In genomic region chr20:62952373-62953166, GRCh38 we compare ENCODE assay signal across 7 cellular contexts. TPM values are rescaled to one million over a fixed set of nuclear protein-coding genes. Genes with fewer than 3 reads are reported as not detected.
DNase-seq lines count a peak whose midpoint lies in the region; ATAC-seq and TF ChIP-seq lines count a peak whose summit lies in the region.

SLC17A9 (plus strand) TSS chr20:62952709; CDS start chr20:62952831, 122 bp downstream.

- TF ChIP-seq CTCF in suprapubic skin (IDR thresholded peaks at IDR 0.05): no peak

- H3K9me3 ChIP-seq in duodenal mucosa (ENCODE audit: control insufficient read depth in 1 of 2, low read length in 2 of 2): no peaks in the 10 kb centered on the region
- no peaks in the 10 kb centered on the region for H3K9me3 ChIP-seq in suprapubic skin

- no peak for TF ChIP-seq EP300 in suprapubic skin (IDR thresholded peaks at IDR 0.05)

- no peak for TF ChIP-seq POLR2A in suprapubic skin (IDR thresholded peaks at IDR 0.05)

- H3K4me1 ChIP-seq in duodenal mucosa (ENCODE audit: control insufficient read depth in 1 of 2, insufficient read depth in 2 of 2, low read length in 2 of 2): peaks cover 12 to 31% of the 10 kb centered on the region in 2 donors
- H3K4me1 ChIP-seq in suprapubic skin: peaks cover 30% of the 10 kb centered on the region

- no peaks in the 10 kb centered on the region for H3K27me3 ChIP-seq in duodenal mucosa (ENCODE audit: control insufficient read depth in 1 of 2, insufficient read depth in 2 of 2, low read length in 2 of 2)
- no peaks in the 10 kb centered on the region for H3K27me3 ChIP-seq in suprapubic skin

- peak within 1 kb of the TSS; percentile 46 to 69 for H3K9ac ChIP-seq in duodenal mucosa (ENCODE audit: low read depth in 1 of 2, low read length in 2 of 2)

- H3K36me3 ChIP-seq in duodenal mucosa (ENCODE audit: control insufficient read depth in 1 of 2, insufficient read depth in 2 of 2, low read length in 2 of 2) (peaks cover 7 to 19% of the 10 kb centered on the region in 2 donors), suprapubic skin (peaks cover 25% of the 10 kb centered on the region)

- H3K27ac ChIP-seq in duodenal mucosa (ENCODE audit: low read depth, low read length): peak within 1 kb of the TSS; percentile 52
- peak within 1 kb of the TSS; percentile 57 for H3K27ac ChIP-seq in suprapubic skin

- DNase-seq in SW480 (ENCODE audit: low spot score): peak; percentile 90
- DNase-seq in lung microvascular endothelial cell (ENCODE audit: low read depth in 2 of 2): peak; percentile 60 to 75
- DNase-seq in suprapubic skin (ENCODE audit: low spot score in 2 of 2): peak; percentile 82 to 91
- DNase-seq in superior temporal gyrus (ENCODE audit: extremely low spot score): no peak

- H3K4me3 ChIP-seq in duodenal mucosa (ENCODE audit: low read depth in 1 of 2, low read length in 2 of 2): peak within 1 kb of the TSS; percentile 50 to 65
- H3K4me3 ChIP-seq in suprapubic skin: peak within 1 kb of the TSS; percentile 42

- ATAC-seq in GM18867 (IDR thresholded peaks at IDR 0.05; ENCODE audit: unreplicated experiment) (peak; percentile 55), HG02981 (IDR thresholded peaks at IDR 0.05; ENCODE audit: unreplicated experiment) (peak; percentile 46)

- WGBS in suprapubic skin: 11% methylated on average over 26 of the region's 40 CpGs

RNA-seq across cellular contexts. Expression of gene SLC17A9, which starts in this region (rescaled TPM):
- total RNA-seq in lung microvascular endothelial cell: 3.2 and 3.9 TPM in 2 replicates
- 1 to 10 TPM in 1 of 4 donors, under 1 TPM in 3; 0.10 to 2.1 (median 0.66) TPM for total RNA-seq in suprapubic skin
